Comparison of ENCODE assay signal across 17 cellular contexts in genomic region chr5:90877049-90877448, GRCh38.
A peak's percentile ranks its signal among the peaks of the same experiment; 100 is the strongest.
DNase-seq lines count a peak whose midpoint lies in the region; ATAC-seq, FAIRE-seq and TF ChIP-seq lines count a peak whose summit lies in the region.
"Had no signal": no experiment of that assay in that cellular context is flagged by ENCODE, and none has a peak within 500 bp of the region (broad histone marks: within the 10 kb centered on the region; RNA-seq: fewer than 3 reads in every experiment).

No MANE protein-coding gene starts in this region.

- no peak for TF ChIP-seq CTCF in nephron (IDR thresholded peaks at IDR 0.05; ENCODE audit: unreplicated experiment in 3 of 3)
- no peak for TF ChIP-seq CTCF in type B pancreatic cell (conservative IDR thresholded peaks at IDR 0.05)
- TF ChIP-seq CTCF in kidney (IDR thresholded peaks at IDR 0.05; ENCODE audit: borderline replicate concordance, extremely low read depth, insufficient read depth) = no peak

- no peaks in the 10 kb centered on the region for H3K27me3 Mint-ChIP-seq in nephron (ENCODE audit: low read depth)
- no peaks in the 10 kb centered on the region for H3K27me3 Mint-ChIP-seq in type B pancreatic cell
- peaks cover 63% of the 10 kb centered on the region for H3K27me3 Mint-ChIP-seq in activated CD8-positive, alpha-beta memory T cell treated with anti-CD3 and anti-CD28 coated beads, Interleukin-2, amount 10 ng/mL, durations not matched to agents 7 days and 5 days

- H3K36me3 Mint-ChIP-seq in nephron (ENCODE audit: low read depth) = no peaks in the 10 kb centered on the region
- H3K36me3 Mint-ChIP-seq in type B pancreatic cell = peaks cover 3% of the 10 kb centered on the region
- no peaks in the 10 kb centered on the region for H3K36me3 Mint-ChIP-seq in activated CD8-positive, alpha-beta memory T cell treated with anti-CD3 and anti-CD28 coated beads, Interleukin-2, amount 10 ng/mL, durations not matched to agents 7 days and 5 days
- H3K36me3 Mint-ChIP-seq: CD8-positive, alpha-beta memory T cell had no signal

- H3K9me3 ChIP-seq in kidney (ENCODE audit: control insufficient read depth in 1 of 2, low read length in 2 of 2) = no peaks in the 10 kb centered on the region
- H3K9me3 ChIP-seq: BLaER1, Caco-2 had no signal

- H3K4me1 ChIP-seq in kidney (ENCODE audit: control insufficient read depth in 1 of 2, insufficient read depth in 1 of 2, low read depth in 1 of 2, low read length in 2 of 2) = peaks cover 15 to 35% of the 10 kb centered on the region in 2 donors

- H3K27ac Mint-ChIP-seq in nephron (peak overlapping the region; percentile 7 to 86 (median 41)), type B pancreatic cell (peak overlapping the region; percentile 29)
- H3K27ac Mint-ChIP-seq in activated CD8-positive, alpha-beta memory T cell treated with anti-CD3 and anti-CD28 coated beads, Interleukin-2, amount 10 ng/mL, durations not matched to agents 7 days and 5 days = no peak overlapping the region
- H3K27ac Mint-ChIP-seq: CD8-positive, alpha-beta memory T cell had no signal

- CTCF ChIA-PET in activated CD8-positive, alpha-beta memory T cell treated with anti-CD3 and anti-CD28 coated beads, Interleukin-2, amount 10 ng/mL, durations not matched to agents 7 days and 5 days (lab: Charles Lee) = no interaction called here

- H3K36me3 ChIP-seq in kidney (ENCODE audit: control insufficient read depth in 1 of 2, insufficient read depth in 2 of 2, low read length in 2 of 2) = no peaks in the 10 kb centered on the region
- H3K36me3 ChIP-seq: BLaER1 had no signal

- H3K4me1 Mint-ChIP-seq in nephron (peaks cover 14% of the 10 kb centered on the region), type B pancreatic cell (ENCODE audit: unreplicated experiment) (peaks cover 25% of the 10 kb centered on the region)
- H3K4me1 Mint-ChIP-seq in activated CD8-positive, alpha-beta memory T cell treated with anti-CD3 and anti-CD28 coated beads, Interleukin-2, amount 10 ng/mL, durations not matched to agents 7 days and 5 days = peaks cover 7% of the 10 kb centered on the region

- peak; percentile 82 for ATAC-seq in esophagus mucosa
- ATAC-seq in activated CD8-positive, alpha-beta memory T cell treated with anti-CD3 and anti-CD28 coated beads, Interleukin-2, amount 10 ng/mL, durations not matched to agents 7 days and 5 days = no peak
- ATAC-seq: HCT116 had no signal

- no peaks in the 10 kb centered on the region for H3K9me3 Mint-ChIP-seq in nephron
- H3K9me3 Mint-ChIP-seq in type B pancreatic cell = no peaks in the 10 kb centered on the region
- H3K9me3 Mint-ChIP-seq in activated CD8-positive, alpha-beta memory T cell treated with anti-CD3 and anti-CD28 coated beads, Interleukin-2, amount 10 ng/mL, durations not matched to agents 7 days and 5 days (ENCODE audit: low read depth) = no peaks in the 10 kb centered on the region
- H3K9me3 Mint-ChIP-seq: CD8-positive, alpha-beta memory T cell had no signal

- no peak for FAIRE-seq in kidney (lab: Jason Lieb, UNC)
- FAIRE-seq: HTR-8/SVneo had no signal

- no peak overlapping the region for H3K4me3 ChIP-seq in kidney (ENCODE audit: low read length in 2 of 2)
- H3K4me3 ChIP-seq: BLaER1 had no signal

- no peak overlapping the region for H3K9ac ChIP-seq in kidney (ENCODE audit: low read length in 2 of 2)
- H3K9ac ChIP-seq: BLaER1 had no signal

- peak overlapping the region in 1 of 2 donors; percentile 44 for H3K27ac ChIP-seq in kidney (ENCODE audit: low read depth in 2 of 2, low read length in 2 of 2)
- H3K27ac ChIP-seq: 22Rv1, BLaER1 had no signal

- H3K4me3 Mint-ChIP-seq in nephron (no peak overlapping the region), type B pancreatic cell (no peak overlapping the region)
- no peak overlapping the region for H3K4me3 Mint-ChIP-seq in activated CD8-positive, alpha-beta memory T cell treated with anti-CD3 and anti-CD28 coated beads, Interleukin-2, amount 10 ng/mL, durations not matched to agents 7 days and 5 days
- H3K4me3 Mint-ChIP-seq: CD8-positive, alpha-beta memory T cell had no signal

- DNase-seq in NCI-H82 (lab: John Stamatoyannopoulos, UW) (peak; percentile 19), NCI-H82 treated with DMSO at 0.1 percent for 48 hours (lab: John Stamatoyannopoulos, UW; ENCODE audit: unreplicated experiment) (no peak), type B pancreatic cell (ENCODE audit: extremely low spot score, unreplicated experiment) (no peak), kidney (no peak), kidney tubule cell (ENCODE audit: low spot score) (no peak)
- DNase-seq in activated CD8-positive, alpha-beta memory T cell treated with anti-CD3 and anti-CD28 coated beads, Interleukin-2, amount 10 ng/mL, durations not matched to agents 7 days and 5 days = no peak
- DNase-seq: AML-193; Caco-2; CD8-positive, alpha-beta memory T cell; DMS53; GF-D8 had no signal

- intact Hi-C loops in kidney (cut with DNase I) = no loop called here
